In genomic region chr9:85344901-85345300, GRCh38 we compare ENCODE assay signal across 25 cellular contexts.
DNase-seq lines count a peak whose midpoint lies in the region; ATAC-seq, FAIRE-seq and TF ChIP-seq lines count a peak whose summit lies in the region.
"Had no signal": no experiment of that assay in that cellular context is flagged by ENCODE, and none has a peak within 500 bp of the region (broad histone marks: within the 10 kb centered on the region; RNA-seq: fewer than 3 reads in every experiment).

No MANE protein-coding gene starts in this region.

- H3K27me3 ChIP-seq in esophagus muscularis mucosa (peaks cover 0 to 5% (median 0%) of the 10 kb centered on the region in 4 donors), smooth muscle cell (ENCODE audit: low read depth) (peaks cover 16% of the 10 kb centered on the region)
- H3K27me3 ChIP-seq: BLaER1, MG63 had no signal

- no peak overlapping the region for H3K4me3 ChIP-seq in esophagus muscularis mucosa
- H3K4me3 ChIP-seq in smooth muscle cell: no peak overlapping the region
- H3K4me3 ChIP-seq: BLaER1, K562, MG63 had no signal

- WGBS in esophagus muscularis mucosa: 60% methylated on average over 4 of the region's 4 CpGs
- 51% methylated on average over 4 of the region's 4 CpGs for WGBS in smooth muscle cell (ENCODE audit: low lambda C conversion rate)

- H3K79me2 ChIP-seq in smooth muscle cell (ENCODE audit: low read depth): no peaks in the 10 kb centered on the region

- H2AFZ ChIP-seq in smooth muscle cell (ENCODE audit: low read depth): no peak overlapping the region

- H3K36me3 ChIP-seq in esophagus muscularis mucosa (no peaks in the 10 kb centered on the region), smooth muscle cell (ENCODE audit: low read depth) (no peaks in the 10 kb centered on the region)
- H3K36me3 ChIP-seq: BLaER1, MG63 had no signal

- no peak for TF ChIP-seq EP300 in esophagus muscularis mucosa (IDR thresholded peaks at IDR 0.05)

- H3K4me1 ChIP-seq in esophagus muscularis mucosa: no peaks in the 10 kb centered on the region
- no peaks in the 10 kb centered on the region for H3K4me1 ChIP-seq in smooth muscle cell (ENCODE audit: low read depth)
- H3K4me1 ChIP-seq: BLaER1 had no signal

- DNase-seq in H54 (ENCODE audit: insufficient read length, low spot score) (no peak), astrocyte of the hippocampus (ENCODE audit: low read depth, low spot score) (peak; percentile 15), esophagus muscularis mucosa (ENCODE audit: extremely low spot score) (peak; percentile 39), smooth muscle cell (lab: John Stamatoyannopoulos, UW; ENCODE audit: unreplicated experiment) (no peak), NCI-H1930 (lab: John Stamatoyannopoulos, UW) (no peak), C1 segment of cervical spinal cord (lab: John Stamatoyannopoulos, UW) (no peak)
- DNase-seq: CD4-positive, alpha-beta T cell; GOT3; Kasumi-1; MG63; NCI-H1105 treated with DMSO at 0.1 percent for 48 hours; NCI-H146; NCI-H2029 treated with DMSO at 0.1 percent for 48 hours; NCI-H446 treated with DMSO at 0.1 percent for 48 hours; NCI-H526; NCI-H82; SHP77 treated with DMSO at 0.1 percent for 48 hours had no signal

- TF ChIP-seq POLR2A in H54 (IDR thresholded peaks at IDR 0.05; ENCODE audit: low read depth, low read length) (no peak), esophagus muscularis mucosa (IDR thresholded peaks at IDR 0.05; ENCODE audit: low read depth) (no peak)

- H4K20me1 ChIP-seq in smooth muscle cell (ENCODE audit: low read depth): no peaks in the 10 kb centered on the region
- H4K20me1 ChIP-seq: BLaER1 had no signal

- H3F3A ChIP-seq in smooth muscle cell (ENCODE audit: low read depth): no peaks in the 10 kb centered on the region

- H3K9ac ChIP-seq in smooth muscle cell (ENCODE audit: low read depth): no peak overlapping the region
- H3K9ac ChIP-seq: BLaER1 had no signal

- H3K27ac ChIP-seq in esophagus muscularis mucosa (replicated peaks in 1 of 4) (no peak overlapping the region), smooth muscle cell (ENCODE audit: low read depth) (peak overlapping the region; percentile 6)
- H3K27ac ChIP-seq: BLaER1 had no signal

- ATAC-seq in HG03469 (IDR thresholded peaks at IDR 0.05; ENCODE audit: unreplicated experiment): no peak
- ATAC-seq: HCT116, K562 had no signal

- FAIRE-seq in H54 (lab: Jason Lieb, UNC): peak; percentile 23
- FAIRE-seq: A204.1, D721Med, G401.6, HTR-8/SVneo, K562 had no signal

- H3K4me2 ChIP-seq in smooth muscle cell: peak overlapping the region; percentile 21
- H3K4me2 ChIP-seq: BLaER1 had no signal

- intact Hi-C loops in esophagus muscularis mucosa (cut with DNase I): no loop called here

- TF ChIP-seq CTCF in esophagus muscularis mucosa (IDR thresholded peaks at IDR 0.05): no peak
- TF ChIP-seq CTCF in smooth muscle cell (IDR thresholded peaks at IDR 0.05; ENCODE audit: borderline replicate concordance, insufficient read depth, poor library complexity, severe bottlenecking): no peak

- H3K9me3 ChIP-seq in esophagus muscularis mucosa (no peaks in the 10 kb centered on the region), smooth muscle cell (replicated peaks; ENCODE audit: low read depth) (no peaks in the 10 kb centered on the region)
- H3K9me3 ChIP-seq: BLaER1, MG63 had no signal

Comparison
In these comparisons a context has a peak if more than half of its experiments do, and no peak if none do; other contexts are left out.
1. DNase-seq: peak in astrocyte of the hippocampus (single experiment) and esophagus muscularis mucosa (single experiment); none in H54 (single experiment), smooth muscle cell (single experiment), NCI-H1930 (0 of 2) and C1 segment of cervical spinal cord (0 of 14).